Comparison of ENCODE assay signal across 8 cellular contexts in the genomic region with DNA sequence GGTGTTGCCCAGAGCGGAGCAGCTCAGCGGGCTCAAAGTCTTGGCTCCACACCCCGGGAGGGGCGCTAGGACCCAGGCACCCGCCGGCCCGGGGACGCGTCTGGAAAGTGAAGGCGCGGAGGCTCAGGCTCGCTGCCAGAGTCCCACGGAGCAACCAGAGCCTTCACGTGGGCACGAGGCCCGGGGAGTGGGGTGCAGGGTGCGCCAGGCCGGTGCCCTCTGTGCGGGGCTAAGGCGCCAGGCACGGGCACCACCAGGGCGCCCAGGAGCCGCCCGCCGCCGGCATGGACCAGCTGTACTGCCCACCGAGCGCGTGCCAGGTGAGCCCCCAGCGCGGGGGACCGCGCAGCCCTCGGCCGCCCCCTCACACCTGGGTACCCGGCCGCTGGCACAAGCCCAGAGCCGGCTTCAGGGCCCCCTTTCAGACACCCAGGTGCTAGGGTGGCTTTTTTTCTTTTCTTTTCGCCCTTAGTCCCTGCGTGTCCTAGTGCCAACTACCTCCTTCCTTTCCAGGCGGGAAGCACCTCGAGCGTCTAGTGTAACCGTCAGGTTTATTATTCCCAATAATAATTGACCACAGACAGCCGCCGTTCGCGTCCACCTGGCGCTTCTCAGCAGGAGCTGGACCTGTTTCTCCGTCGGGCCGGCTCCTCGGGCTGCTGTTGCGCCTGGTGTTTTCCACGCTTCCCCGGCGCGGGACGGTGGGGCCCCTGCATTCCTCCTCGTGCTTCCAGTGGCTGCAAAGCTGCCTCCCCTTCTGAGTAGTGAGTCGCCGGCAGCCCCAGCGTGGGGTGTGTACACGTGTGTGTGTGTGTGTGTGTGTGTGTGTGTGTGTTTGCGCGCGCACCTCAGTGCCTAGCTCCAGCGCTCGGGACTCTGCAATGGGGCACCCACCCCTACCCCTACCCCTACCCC. TPM values are rescaled to one million over a fixed set of nuclear protein-coding genes. Genes with fewer than 3 reads are reported as not detected.
A peak's percentile ranks its signal among the peaks of the same experiment; 100 is the strongest.
DNase-seq lines count a peak whose midpoint lies in the region; ATAC-seq and TF ChIP-seq lines count a peak whose summit lies in the region.

No MANE protein-coding gene starts in this region.

- H3K4me3 ChIP-seq in liver (ENCODE audit: low read depth in 1 of 3, low read length in 3 of 3): peak overlapping the region in 2 of 3 donors; percentile 19 to 49
- H3K4me3 ChIP-seq in thyroid gland (replicated peaks in 1 of 3): peak overlapping the region; percentile 63 to 66 (median 63)

- no peak overlapping the region for H3K4me3 Mint-ChIP-seq in activated CD4-positive, alpha-beta T cell treated with anti-CD3 and anti-CD28 coated beads, Interleukin-2, amount 10 ng/mL, durations not matched to agents 24 days and 14 days
- H3K4me3 Mint-ChIP-seq in brain: peak overlapping the region; percentile 78 to 81 (median 79)

- no peak for TF ChIP-seq CTCF in brain (conservative IDR thresholded peaks at IDR 0.05)
- TF ChIP-seq CTCF in liver (IDR thresholded peaks at IDR 0.05; ENCODE audit: low read depth, low read length, missing input control): no peak
- TF ChIP-seq CTCF in thyroid gland (IDR thresholded peaks at IDR 0.05): peak in 1 of 6 experiments; percentile 12

- intact Hi-C loops in activated CD4-positive, alpha-beta T cell treated with anti-CD3 and anti-CD28 coated beads, Interleukin-2, amount 10 ng/mL, durations not matched to agents 24 days and 14 days (cut with micrococcal nuclease): no loop called here
- intact Hi-C loops in thyroid gland (cut with DNase I): loop anchor here (10.0 kb wide), 1 partner anchor 124 kb away; no protein-coding TSS in a partner anchor

- no peak overlapping the region for H3K27ac Mint-ChIP-seq in activated CD4-positive, alpha-beta T cell treated with anti-CD3 and anti-CD28 coated beads, Interleukin-2, amount 10 ng/mL, durations not matched to agents 24 days and 14 days
- H3K27ac Mint-ChIP-seq in brain: no peak overlapping the region

- no peak overlapping the region for H3K27ac ChIP-seq in liver (ENCODE audit: low read depth in 1 of 2, low read length in 2 of 2)
- H3K27ac ChIP-seq in thyroid gland: peak overlapping the region; percentile 81 to 94 (median 88)

- no peaks in the 10 kb centered on the region for H3K9me3 Mint-ChIP-seq in activated CD4-positive, alpha-beta T cell treated with anti-CD3 and anti-CD28 coated beads, Interleukin-2, amount 10 ng/mL, durations not matched to agents 24 days and 14 days
- peaks cover 0 to 4% (median 1%) of the 10 kb centered on the region in 5 experiments for H3K9me3 Mint-ChIP-seq in brain

- H3K27me3 Mint-ChIP-seq in activated CD4-positive, alpha-beta T cell treated with anti-CD3 and anti-CD28 coated beads, Interleukin-2, amount 10 ng/mL, durations not matched to agents 24 days and 14 days: peaks cover 42% of the 10 kb centered on the region
- peaks cover 45% of the 10 kb centered on the region for H3K27me3 Mint-ChIP-seq in brain

- H3K36me3 ChIP-seq in liver (ENCODE audit: control insufficient read depth in 4 of 4, insufficient read depth in 3 of 4, low read depth in 1 of 4, low read length in 3 of 4): no peaks in the 10 kb centered on the region
- no peaks in the 10 kb centered on the region for H3K36me3 ChIP-seq in thyroid gland

- H3K9ac ChIP-seq in liver (ENCODE audit: low read depth in 1 of 2, low read length in 2 of 2): no peak overlapping the region

- H3K27me3 ChIP-seq in liver (ENCODE audit: control insufficient read depth in 4 of 4, insufficient read depth in 4 of 4, low read length in 3 of 4) (peaks cover 2 to 5% (median 4%) of the 10 kb centered on the region in 4 donors), thyroid gland (no peaks in the 10 kb centered on the region)

- DNase-seq in activated CD4-positive, alpha-beta T cell treated with anti-CD3 and anti-CD28 coated beads, Interleukin-2, amount 10 ng/mL, durations not matched to agents 24 days and 14 days: peak; percentile 52
- DNase-seq in activated CD4-positive, alpha-beta T cell treated with anti-CD3 and anti-CD28 coated beads, Interleukin-2, amount 50 U/mL, for 48 hours: no peak
- peak; percentile 82 to 87 for DNase-seq in thyroid gland

- TF ChIP-seq POLR2A in thyroid gland (IDR thresholded peaks at IDR 0.05): peak in 1 of 2 donors; percentile 64

- H3K36me3 Mint-ChIP-seq in activated CD4-positive, alpha-beta T cell treated with anti-CD3 and anti-CD28 coated beads, Interleukin-2, amount 10 ng/mL, durations not matched to agents 24 days and 14 days (ENCODE audit: low read depth): no peaks in the 10 kb centered on the region
- no peaks in the 10 kb centered on the region for H3K36me3 Mint-ChIP-seq in brain

- 3% methylated on average over 69 of the region's 69 CpGs for WGBS in liver
- WGBS in thyroid gland, 2 donors: 2 to 3% methylated on average over 29 to 44 of the region's 69 CpGs

- ATAC-seq in HG02885 (IDR thresholded peaks at IDR 0.05; ENCODE audit: poor library complexity, unreplicated experiment) (no peak), GM21619 (IDR thresholded peaks at IDR 0.05; ENCODE audit: unreplicated experiment) (no peak), GM21717 (IDR thresholded peaks at IDR 0.05; ENCODE audit: unreplicated experiment) (no peak)

- H3K4me1 ChIP-seq in liver (ENCODE audit: control insufficient read depth in 4 of 4, insufficient read depth in 4 of 4, low read length in 3 of 4): peaks cover 8 to 23% (median 19%) of the 10 kb centered on the region in 4 donors
- peaks cover 6 to 27% of the 10 kb centered on the region in 2 donors for H3K4me1 ChIP-seq in thyroid gland

- TF ChIP-seq RAD21 in liver (IDR thresholded peaks at IDR 0.05): no peak

- no peaks in the 10 kb centered on the region for H3K4me1 Mint-ChIP-seq in activated CD4-positive, alpha-beta T cell treated with anti-CD3 and anti-CD28 coated beads, Interleukin-2, amount 10 ng/mL, durations not matched to agents 24 days and 14 days
- H3K4me1 Mint-ChIP-seq in brain: no peaks in the 10 kb centered on the region

- H3K9me3 ChIP-seq in liver (ENCODE audit: control insufficient read depth in 4 of 4, low read length in 3 of 4): no peaks in the 10 kb centered on the region
- H3K9me3 ChIP-seq in thyroid gland: no peaks in the 10 kb centered on the region

TF ChIP-seq in liver, 16 proteins besides CTCF, POLR2A, EP300 and RAD21:
- TF ChIP-seq HNF4A (conservative IDR thresholded peaks at IDR 0.05) (no peak), YY1 (IDR thresholded peaks at IDR 0.05) (no peak), ATF3 (IDR thresholded peaks at IDR 0.05) (no peak), FOXA1 (IDR thresholded peaks at IDR 0.05) (no peak), ZBTB33 (IDR thresholded peaks at IDR 0.05) (no peak), JUND (IDR thresholded peaks at IDR 0.05) (no peak), NR2F2 (IDR thresholded peaks at IDR 0.05) (no peak)

RNA-seq across cellular contexts. Expression of gene PDE8B, which starts 30.1 kb away (rescaled TPM):
- total RNA-seq in activated CD4-positive, alpha-beta T cell treated with anti-CD3 and anti-CD28 coated beads, Interleukin-2, amount 10 ng/mL, durations not matched to agents 24 days and 14 days: 0.17 and 0.19 TPM in 2 replicates
- polyA plus RNA-seq in brain (ENCODE audit: insufficient read depth, low read depth, low replicate concordance): 5.9 TPM
- total RNA-seq in liver: under 1 TPM; 0.19 to 0.59 TPM
- under 1 TPM; 0.39 to 0.82 TPM for polyA plus RNA-seq in liver
- total RNA-seq in thyroid gland: 100 to 1,000 TPM; 113 to 279 (median 218) TPM

Comparison
In these comparisons a context has a peak if more than half of its experiments do, and no peak if none do; other contexts are left out.
1. DNase-seq: peak in activated CD4-positive, alpha-beta T cell treated with anti-CD3 and anti-CD28 coated beads, Interleukin-2, amount 10 ng/mL, durations not matched to agents 24 days and 14 days (single experiment) and thyroid gland (2 of 2); none in activated CD4-positive, alpha-beta T cell treated with anti-CD3 and anti-CD28 coated beads, Interleukin-2, amount 50 U/mL, for 48 hours (0 of 2).
2. H3K27ac ChIP-seq: peak in thyroid gland (3 of 3); none in liver (0 of 2).
3. RNA of gene PDE8B, which starts 30.1 kb away (total RNA-seq): 113 to 279 TPM in thyroid gland; 0.19 to 0.59 TPM in liver and 0.17 to 0.19 TPM in activated CD4-positive, alpha-beta T cell treated with anti-CD3 and anti-CD28 coated beads, Interleukin-2, amount 10 ng/mL, durations not matched to agents 24 days and 14 days; every median in the first group is over 10 times any median in the second.